Comparison of ENCODE assay signal across 7 cellular contexts in the genomic region with DNA sequence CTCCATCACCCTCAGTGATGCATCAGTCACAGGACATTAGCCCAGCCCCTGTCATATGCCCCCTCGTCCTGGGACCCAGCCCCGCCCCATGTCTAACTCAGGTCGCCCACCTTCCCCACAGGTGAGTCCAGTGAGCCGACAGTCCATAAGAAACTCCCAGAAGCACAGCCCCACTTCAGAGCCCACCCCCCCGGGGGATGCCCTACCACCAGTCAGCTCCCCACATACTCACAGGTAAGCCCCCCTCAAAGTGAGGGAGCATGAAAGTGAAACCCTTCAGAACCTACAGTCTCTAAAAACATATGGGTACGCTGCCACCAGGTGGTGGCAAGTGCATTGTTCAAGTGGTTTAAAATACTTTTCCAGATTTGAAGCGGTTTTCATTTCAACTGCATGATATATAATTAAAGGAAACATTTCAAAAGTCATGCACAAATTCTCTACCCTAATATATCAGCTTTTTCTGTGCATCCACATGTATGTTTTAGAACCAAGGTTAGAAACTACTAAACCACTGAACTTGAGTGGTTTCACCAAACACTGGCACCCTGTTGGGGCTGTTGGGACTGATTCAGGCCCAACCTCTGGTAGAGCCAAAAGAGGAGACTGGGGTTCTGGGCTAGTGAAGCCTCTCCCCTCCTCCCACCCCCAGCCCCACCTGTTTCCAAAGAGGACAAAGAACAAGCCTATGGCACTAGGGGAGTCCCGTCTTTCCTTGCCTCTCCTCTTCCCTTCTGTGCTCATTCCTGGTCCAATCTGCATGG. TPM values are rescaled to one million over a fixed set of nuclear protein-coding genes. Genes with fewer than 3 reads are reported as not detected.
DNase-seq lines count a peak whose midpoint lies in the region; ATAC-seq and TF ChIP-seq lines count a peak whose summit lies in the region.

No MANE protein-coding gene starts in this region.

- peaks cover 45% of the 10 kb centered on the region for H3K4me1 ChIP-seq in DOHH2 (ENCODE audit: control insufficient read depth, low read length)
- H3K4me1 ChIP-seq in KMS-11 (ENCODE audit: low read depth, poor library complexity, severe bottlenecking), result peaks cover 67% of the 10 kb centered on the region
- peaks cover 0 to 45% (median 41%) of the 10 kb centered on the region in 4 donors for H3K4me1 ChIP-seq in sigmoid colon

- H3K27ac ChIP-seq in DOHH2 (ENCODE audit: low read depth, low read length) (no peak overlapping the region), KMS-11 (no peak overlapping the region), sigmoid colon (no peak overlapping the region)

- H3K79me2 ChIP-seq in DOHH2 (ENCODE audit: control insufficient read depth, low read length) (no peaks in the 10 kb centered on the region), KMS-11 (ENCODE audit: insufficient read depth, low read depth) (no peaks in the 10 kb centered on the region)

- peaks cover 35% of the 10 kb centered on the region for H3K27me3 Mint-ChIP-seq in T-helper 2 cell treated with Interferon-gamma antibody and Interleukin-4, amounts not matched to agents 5 μg/mL and 100 μg/mL, for 36 hours (ENCODE audit: low read depth)
- H3K27me3 Mint-ChIP-seq in chondrocyte (ENCODE audit: low read depth), result no peaks in the 10 kb centered on the region
- H3K27me3 Mint-ChIP-seq in mesothelial cell of epicardium (ENCODE audit: low read depth), result peaks cover 31% of the 10 kb centered on the region

- H3K36me3 ChIP-seq in DOHH2 (ENCODE audit: control insufficient read depth, low read length) (no peaks in the 10 kb centered on the region), KMS-11 (ENCODE audit: insufficient read depth) (no peaks in the 10 kb centered on the region), sigmoid colon (no peaks in the 10 kb centered on the region)

- peak overlapping the region; percentile 74 for H3K4me3 Mint-ChIP-seq in T-helper 2 cell treated with Interferon-gamma antibody and Interleukin-4, amounts not matched to agents 5 μg/mL and 100 μg/mL, for 36 hours
- H3K4me3 Mint-ChIP-seq in chondrocyte (ENCODE audit: unreplicated experiment) (no peak overlapping the region), mesothelial cell of epicardium (no peak overlapping the region)

- no peak overlapping the region for H3K9ac ChIP-seq in KMS-11

- TF ChIP-seq EP300 in sigmoid colon (IDR thresholded peaks at IDR 0.05), result no peak

- no peak for ATAC-seq in HG03196 (IDR thresholded peaks at IDR 0.05; ENCODE audit: unreplicated experiment)

- H3K9me3 Mint-ChIP-seq in T-helper 2 cell treated with Interferon-gamma antibody and Interleukin-4, amounts not matched to agents 5 μg/mL and 100 μg/mL, for 36 hours, result no peaks in the 10 kb centered on the region
- H3K9me3 Mint-ChIP-seq in chondrocyte (ENCODE audit: low read depth), result no peaks in the 10 kb centered on the region
- no peaks in the 10 kb centered on the region for H3K9me3 Mint-ChIP-seq in mesothelial cell of epicardium

- H3K4me2 ChIP-seq in DOHH2 (ENCODE audit: low read length) (peak overlapping the region; percentile 43), KMS-11 (peak overlapping the region; percentile 80)

- no peak overlapping the region for H3K27ac Mint-ChIP-seq in T-helper 2 cell treated with Interferon-gamma antibody and Interleukin-4, amounts not matched to agents 5 μg/mL and 100 μg/mL, for 36 hours
- no peak overlapping the region for H3K27ac Mint-ChIP-seq in chondrocyte (ENCODE audit: unreplicated experiment)
- H3K27ac Mint-ChIP-seq in mesothelial cell of epicardium, result peak overlapping the region; percentile 34

- H3K4me3 ChIP-seq in DOHH2 (ENCODE audit: low read length), result no peak overlapping the region
- H3K4me3 ChIP-seq in KMS-11 (IDR thresholded peaks at IDR 0.05; ENCODE audit: insufficient read depth, low read depth, low read length), result no peak overlapping the region
- H3K4me3 ChIP-seq in sigmoid colon, result no peak overlapping the region

- peak; percentile 46 for DNase-seq in T-helper 2 cell treated with Interferon-gamma antibody and Interleukin-4, amounts not matched to agents 5 μg/mL and 100 μg/mL, for 36 hours (ENCODE audit: low spot score)
- DNase-seq in chondrocyte (ENCODE audit: low spot score), result no peak
- no peak for DNase-seq in mesothelial cell of epicardium (ENCODE audit: low spot score in 2 of 2, unreplicated experiment in 2 of 2)
- DNase-seq in sigmoid colon, result no peak

- peaks cover 7% of the 10 kb centered on the region; the same call in 1 of the 2 replicates for H4K20me1 ChIP-seq in DOHH2 (ENCODE audit: control insufficient read depth, insufficient read depth, low read depth, low read length)
- no peaks in the 10 kb centered on the region for H4K20me1 ChIP-seq in KMS-11 (ENCODE audit: insufficient read depth)

- H3F3A ChIP-seq in DOHH2 (ENCODE audit: control insufficient read depth, insufficient read depth), result peaks cover 6% of the 10 kb centered on the region; the same call in 1 of the 2 replicates

- no peak for TF ChIP-seq POLR2A in sigmoid colon (IDR thresholded peaks at IDR 0.05)

- intact Hi-C loops in sigmoid colon (cut with DNase I), result loop anchor here (2.0 kb wide), 1 partner anchor 169 kb away; no protein-coding TSS in a partner anchor

- H3K36me3 Mint-ChIP-seq in T-helper 2 cell treated with Interferon-gamma antibody and Interleukin-4, amounts not matched to agents 5 μg/mL and 100 μg/mL, for 36 hours (ENCODE audit: low read depth), result no peaks in the 10 kb centered on the region
- H3K36me3 Mint-ChIP-seq in chondrocyte (ENCODE audit: low read depth) (peaks cover 7% of the 10 kb centered on the region), mesothelial cell of epicardium (peaks cover 12% of the 10 kb centered on the region)

- peaks cover 10% of the 10 kb centered on the region for H3K4me1 Mint-ChIP-seq in T-helper 2 cell treated with Interferon-gamma antibody and Interleukin-4, amounts not matched to agents 5 μg/mL and 100 μg/mL, for 36 hours (ENCODE audit: low read depth)
- H3K4me1 Mint-ChIP-seq in chondrocyte (ENCODE audit: low read depth) (peaks cover 16% of the 10 kb centered on the region), mesothelial cell of epicardium (peaks cover 3% of the 10 kb centered on the region)

- 52 to 54% methylated on average over 8 of the region's 8 CpGs for WGBS in sigmoid colon, 2 donors

- H3K9me2 ChIP-seq in DOHH2 (replicated peaks; ENCODE audit: control insufficient read depth, low read length), result no peaks in the 10 kb centered on the region

- peaks cover 37% of the 10 kb centered on the region for H3K27me3 ChIP-seq in DOHH2 (ENCODE audit: control insufficient read depth, low read length)
- H3K27me3 ChIP-seq in KMS-11 (ENCODE audit: insufficient read depth, low read depth), result peaks cover 12% of the 10 kb centered on the region
- peaks cover 43 to 91% (median 78%) of the 10 kb centered on the region in 3 donors for H3K27me3 ChIP-seq in sigmoid colon

- H3K9me3 ChIP-seq in DOHH2 (ENCODE audit: control insufficient read depth, insufficient read depth, low read length), result no peaks in the 10 kb centered on the region
- no peaks in the 10 kb centered on the region for H3K9me3 ChIP-seq in sigmoid colon

- no peak overlapping the region for H2AFZ ChIP-seq in KMS-11 (ENCODE audit: low read depth)

- peak; percentile 71 for TF ChIP-seq CTCF in DOHH2 (IDR thresholded peaks at IDR 0.05; ENCODE audit: low read depth, low read length, poor library complexity, severe bottlenecking)
- peak; percentile 92 for TF ChIP-seq CTCF in KMS-11 (conservative IDR thresholded peaks at IDR 0.05; ENCODE audit: low read depth, low read length)
- peak; percentile 82 for TF ChIP-seq CTCF in chondrocyte (IDR thresholded peaks at IDR 0.05)
- TF ChIP-seq CTCF in mesothelial cell of epicardium (IDR thresholded peaks at IDR 0.05; ENCODE audit: unreplicated experiment), result peak; percentile 48
- peak in 2 of 4 experiments; percentile 52 to 65 for TF ChIP-seq CTCF in sigmoid colon (IDR thresholded peaks at IDR 0.05)

RNA-seq across cellular contexts. Expression of a gene that starts 17.3 kb away (rescaled TPM):
- total RNA-seq in chondrocyte (17.2 to 51.6 TPM (median 45.7 TPM) in 3 replicates), mesothelial cell of epicardium (105 to 112 TPM (median 111 TPM) in 3 replicates), sigmoid colon (10 to 100 TPM in 2 of 4 donors, 1 to 10 TPM in 2; 5.4 to 15.6 (median 11.6) TPM)
- 100 to 1,000 TPM; 153 to 168 (median 155) TPM for polyA plus RNA-seq in sigmoid colon

RNA-seq across cellular contexts. Expression of a gene that starts 24.0 kb away (rescaled TPM):
- total RNA-seq in chondrocyte, result 128 to 227 TPM (median 151 TPM) in 3 replicates
- total RNA-seq in mesothelial cell of epicardium, result 86.9 to 97.5 TPM (median 89.7 TPM) in 3 replicates
- 100 to 1,000 TPM in 2 of 4 donors, 10 to 100 TPM in 2; 94.6 to 133 (median 108) TPM for total RNA-seq in sigmoid colon
- polyA plus RNA-seq in sigmoid colon, result 100 to 1,000 TPM; 142 to 177 (median 170) TPM

RNA-seq across cellular contexts. Expression of a gene that starts 27.7 kb away (rescaled TPM):
- total RNA-seq in chondrocyte, result 16.9 to 31.3 TPM (median 20.3 TPM) in 3 replicates
- total RNA-seq in mesothelial cell of epicardium, result 25.7 to 30.7 TPM (median 28.7 TPM) in 3 replicates
- 10 to 100 TPM; 20.9 to 41.5 (median 39.6) TPM for total RNA-seq in sigmoid colon
- polyA plus RNA-seq in sigmoid colon, result 10 to 100 TPM in 2 of 3 donors, 1 to 10 TPM in 1; 7.9 to 27.6 (median 25.7) TPM

RNA-seq across cellular contexts. Expression of a gene that starts 28.3 kb away (rescaled TPM):
- total RNA-seq in chondrocyte, result 67.6 to 70.4 TPM (median 67.9 TPM) in 3 replicates
- total RNA-seq in mesothelial cell of epicardium, result 59.6 to 64.9 TPM (median 64.0 TPM) in 3 replicates
- total RNA-seq in sigmoid colon, result 10 to 100 TPM; 15.1 to 29.6 (median 22.2) TPM
- 10 to 100 TPM; 11.3 to 18.6 (median 14.4) TPM for polyA plus RNA-seq in sigmoid colon

RNA-seq across cellular contexts. Expression of a gene that starts 54.0 kb away (rescaled TPM):
- total RNA-seq in chondrocyte (47.2 to 55.0 TPM (median 52.3 TPM) in 3 replicates), mesothelial cell of epicardium (81.1 to 91.2 TPM (median 83.9 TPM) in 3 replicates), sigmoid colon (10 to 100 TPM in 3 of 4 donors, 1 to 10 TPM in 1; 6.7 to 26.3 (median 14.9) TPM)
- polyA plus RNA-seq in sigmoid colon, result 10 to 100 TPM in 2 of 3 donors, 1 to 10 TPM in 1; 7.8 to 55.9 (median 40.0) TPM
